Comparison of ENCODE assay signal across 1 cellular context in genomic region chr6:35503534-35503933, GRCh38.
TF ChIP-seq lines count a peak whose summit lies in the region.

No MANE protein-coding gene starts in this region.

TF ChIP-seq in K562, 482 proteins besides CTCF, POLR2A, EP300 and RAD21:
- TF ChIP-seq RFX5 (IDR thresholded peaks at IDR 0.05; ENCODE audit: low read depth, low read length) (no peak), U2AF1 (optimal IDR thresholded peaks at IDR 0.05; ENCODE audit: low read depth, low read length) (no peak), ZKSCAN1 (IDR thresholded peaks at IDR 0.05; ENCODE audit: low read depth, low read length) (no peak), AFF4 (CRISPR knock-in tag; IDR thresholded peaks at IDR 0.05) (no peak), CBX1 (IDR thresholded peaks at IDR 0.05; ENCODE audit: low read depth) (no peak), ZNF592 (IDR thresholded peaks at IDR 0.05) (no peak), ZNF347 (CRISPR knock-in tag; IDR thresholded peaks at IDR 0.05; ENCODE audit: low read depth) (no peak), ZKSCAN3 (CRISPR knock-in tag; IDR thresholded peaks at IDR 0.05) (no peak), ZNF707 (CRISPR knock-in tag; conservative IDR thresholded peaks at IDR 0.05) (no peak), BRF1 (IDR thresholded peaks at IDR 0.05; ENCODE audit: borderline replicate concordance, extremely low read depth, insufficient read length) (no peak), TCF3 (CRISPR knock-in tag; IDR thresholded peaks at IDR 0.05) (no peak), DMBX1 (CRISPR knock-in tag; IDR thresholded peaks at IDR 0.05; ENCODE audit: borderline replicate concordance) (no peak), ZFX (CRISPR knock-in tag; IDR thresholded peaks at IDR 0.05) (no peak)
- TF ChIP-seq, protein P1, sequence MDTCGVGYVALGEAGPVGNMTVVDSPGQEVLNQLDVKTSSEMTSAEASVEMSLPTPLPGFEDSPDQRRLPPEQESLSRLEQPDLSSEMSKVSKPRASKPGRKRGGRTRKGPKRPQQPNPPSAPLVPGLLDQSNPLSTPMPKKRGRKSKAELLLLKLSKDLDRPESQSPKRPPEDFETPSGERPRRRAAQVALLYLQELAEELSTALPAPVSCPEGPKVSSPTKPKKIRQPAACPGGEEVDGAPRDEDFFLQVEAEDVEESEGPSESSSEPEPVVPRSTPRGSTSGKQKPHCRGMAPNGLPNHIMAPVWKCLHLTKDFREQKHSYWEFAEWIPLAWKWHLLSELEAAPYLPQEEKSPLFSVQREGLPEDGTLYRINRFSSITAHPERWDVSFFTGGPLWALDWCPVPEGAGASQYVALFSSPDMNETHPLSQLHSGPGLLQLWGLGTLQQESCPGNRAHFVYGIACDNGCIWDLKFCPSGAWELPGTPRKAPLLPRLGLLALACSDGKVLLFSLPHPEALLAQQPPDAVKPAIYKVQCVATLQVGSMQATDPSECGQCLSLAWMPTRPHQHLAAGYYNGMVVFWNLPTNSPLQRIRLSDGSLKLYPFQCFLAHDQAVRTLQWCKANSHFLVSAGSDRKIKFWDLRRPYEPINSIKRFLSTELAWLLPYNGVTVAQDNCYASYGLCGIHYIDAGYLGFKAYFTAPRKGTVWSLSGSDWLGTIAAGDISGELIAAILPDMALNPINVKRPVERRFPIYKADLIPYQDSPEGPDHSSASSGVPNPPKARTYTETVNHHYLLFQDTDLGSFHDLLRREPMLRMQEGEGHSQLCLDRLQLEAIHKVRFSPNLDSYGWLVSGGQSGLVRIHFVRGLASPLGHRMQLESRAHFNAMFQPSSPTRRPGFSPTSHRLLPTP (IDR thresholded peaks at IDR 0.05; ENCODE audit: borderline replicate concordance, extremely low read depth, insufficient read length) = no peak
- TF ChIP-seq, protein P2, sequence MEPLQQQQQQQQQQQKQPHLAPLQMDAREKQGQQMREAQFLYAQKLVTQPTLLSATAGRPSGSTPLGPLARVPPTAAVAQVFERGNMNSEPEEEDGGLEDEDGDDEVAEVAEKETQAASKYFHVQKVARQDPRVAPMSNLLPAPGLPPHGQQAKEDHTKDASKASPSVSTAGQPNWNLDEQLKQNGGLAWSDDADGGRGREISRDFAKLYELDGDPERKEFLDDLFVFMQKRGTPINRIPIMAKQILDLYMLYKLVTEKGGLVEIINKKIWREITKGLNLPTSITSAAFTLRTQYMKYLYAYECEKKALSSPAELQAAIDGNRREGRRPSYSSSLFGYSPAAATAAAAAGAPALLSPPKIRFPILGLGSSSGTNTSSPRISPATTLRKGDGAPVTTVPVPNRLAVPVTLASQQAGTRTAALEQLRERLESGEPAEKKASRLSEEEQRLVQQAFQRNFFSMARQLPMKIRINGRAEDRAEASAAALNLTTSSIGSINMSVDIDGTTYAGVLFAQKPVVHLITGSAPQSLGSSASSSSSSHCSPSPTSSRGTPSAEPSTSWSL (CRISPR knock-in tag; IDR thresholded peaks at IDR 0.05; ENCODE audit: borderline replicate concordance) = no peak
- TF ChIP-seq, protein P3, sequence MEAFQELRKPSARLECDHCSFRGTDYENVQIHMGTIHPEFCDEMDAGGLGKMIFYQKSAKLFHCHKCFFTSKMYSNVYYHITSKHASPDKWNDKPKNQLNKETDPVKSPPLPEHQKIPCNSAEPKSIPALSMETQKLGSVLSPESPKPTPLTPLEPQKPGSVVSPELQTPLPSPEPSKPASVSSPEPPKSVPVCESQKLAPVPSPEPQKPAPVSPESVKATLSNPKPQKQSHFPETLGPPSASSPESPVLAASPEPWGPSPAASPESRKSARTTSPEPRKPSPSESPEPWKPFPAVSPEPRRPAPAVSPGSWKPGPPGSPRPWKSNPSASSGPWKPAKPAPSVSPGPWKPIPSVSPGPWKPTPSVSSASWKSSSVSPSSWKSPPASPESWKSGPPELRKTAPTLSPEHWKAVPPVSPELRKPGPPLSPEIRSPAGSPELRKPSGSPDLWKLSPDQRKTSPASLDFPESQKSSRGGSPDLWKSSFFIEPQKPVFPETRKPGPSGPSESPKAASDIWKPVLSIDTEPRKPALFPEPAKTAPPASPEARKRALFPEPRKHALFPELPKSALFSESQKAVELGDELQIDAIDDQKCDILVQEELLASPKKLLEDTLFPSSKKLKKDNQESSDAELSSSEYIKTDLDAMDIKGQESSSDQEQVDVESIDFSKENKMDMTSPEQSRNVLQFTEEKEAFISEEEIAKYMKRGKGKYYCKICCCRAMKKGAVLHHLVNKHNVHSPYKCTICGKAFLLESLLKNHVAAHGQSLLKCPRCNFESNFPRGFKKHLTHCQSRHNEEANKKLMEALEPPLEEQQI (IDR thresholded peaks at IDR 0.05) = no peak
